19 cellular contexts compared by ENCODE assay signal in the genomic region with DNA sequence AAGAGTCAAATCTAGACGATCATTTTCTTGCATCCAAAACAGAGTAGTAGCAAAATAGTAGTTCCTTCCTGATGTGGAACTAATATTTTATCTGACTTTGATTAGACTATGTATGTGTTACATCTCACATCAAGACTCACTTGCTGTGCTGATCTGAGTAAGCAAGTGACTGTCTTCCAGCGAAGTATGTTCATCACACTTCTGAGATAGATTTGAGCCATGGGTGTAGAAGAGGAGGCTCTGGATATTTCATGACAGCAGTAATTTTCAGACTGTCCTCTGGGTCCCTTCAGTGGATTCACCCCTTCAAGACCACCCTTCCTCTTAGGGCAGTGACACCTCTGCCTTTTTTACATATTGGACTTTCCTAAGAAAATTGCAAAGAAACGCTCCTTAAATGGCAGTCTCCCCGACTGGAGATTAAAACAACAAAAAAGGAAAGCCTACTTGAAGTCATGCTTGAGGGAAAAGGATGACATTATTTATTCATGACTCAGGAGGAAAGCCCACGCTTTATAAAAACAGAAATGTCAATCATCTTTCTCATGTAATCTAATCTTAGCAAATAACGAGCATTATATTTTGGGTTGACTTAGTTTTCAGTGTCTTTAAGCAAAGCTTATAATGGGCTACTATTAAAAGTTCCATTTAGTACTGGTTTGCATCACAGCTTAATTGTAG. TPM values are rescaled to one million over a fixed set of nuclear protein-coding genes. Genes with fewer than 3 reads are reported as not detected.
DNase-seq lines count a peak whose midpoint lies in the region; ATAC-seq, FAIRE-seq and TF ChIP-seq lines count a peak whose summit lies in the region.
"Had no signal": no experiment of that assay in that cellular context is flagged by ENCODE, and none has a peak within 500 bp of the region (broad histone marks: within the 10 kb centered on the region; RNA-seq: fewer than 3 reads in every experiment).

No MANE protein-coding gene starts in this region.

- H3K9me3 Mint-ChIP-seq in stimulated activated effector memory CD8-positive, alpha-beta T cell treated with anti-CD3 and anti-CD28 coated beads, Interleukin-12 subunit alpha, Interleukin-12 subunit beta, amount 100 ng/mL, for 72 hours = no peaks in the 10 kb centered on the region
- no peaks in the 10 kb centered on the region for H3K9me3 Mint-ChIP-seq in naive thymus-derived CD8-positive, alpha-beta T cell
- H3K9me3 Mint-ChIP-seq: CD4-positive, CD25-positive, alpha-beta regulatory T cell; dendritic cell treated with granulocyte-macrophage colony-stimulating factor and Interleukin-4, amounts not matched to agents 40 ng/mL and 50 ng/mL, for 4 days; mesothelial cell of epicardium had no signal

- ATAC-seq in activated CD4-positive, CD25-positive, alpha-beta regulatory T cell treated with anti-CD3 and anti-CD28 coated beads, Interleukin-2, amount 50 U/mL, for 24 hours = peak; percentile 55 to 66
- ATAC-seq in stimulated activated effector memory CD8-positive, alpha-beta T cell treated with anti-CD3 and anti-CD28 coated beads, Interleukin-12 subunit alpha, Interleukin-12 subunit beta, amount 100 ng/mL, for 72 hours = peak; percentile 85
- no peak for ATAC-seq in naive thymus-derived CD8-positive, alpha-beta T cell
- ATAC-seq: sciatic nerve had no signal

- no peak for FAIRE-seq in kidney (lab: Jason Lieb, UNC)
- FAIRE-seq: A204.1 had no signal

- H3K9ac ChIP-seq in kidney (ENCODE audit: low read length in 2 of 2) = no peak overlapping the region

- peak overlapping the region; percentile 49 to 73 for H3K27ac ChIP-seq in kidney (ENCODE audit: low read depth in 2 of 2, low read length in 2 of 2)
- H3K27ac ChIP-seq: tibial artery had no signal

- peaks cover 15 to 33% of the 10 kb centered on the region in 2 donors for H3K4me1 ChIP-seq in kidney (ENCODE audit: control insufficient read depth in 1 of 2, insufficient read depth in 1 of 2, low read depth in 1 of 2, low read length in 2 of 2)

- H3K9me3 ChIP-seq in kidney (ENCODE audit: control insufficient read depth in 1 of 2, low read length in 2 of 2) = no peaks in the 10 kb centered on the region
- H3K9me3 ChIP-seq: heart left ventricle, tibial artery had no signal

- peaks cover 34 to 81% of the 10 kb centered on the region in 2 donors for H3K36me3 ChIP-seq in kidney (ENCODE audit: control insufficient read depth in 1 of 2, insufficient read depth in 2 of 2, low read length in 2 of 2)

- no peak for DNase-seq in activated CD4-positive, CD25-positive, alpha-beta regulatory T cell treated with anti-CD3 and anti-CD28 coated beads, Interleukin-2, amount 50 U/mL, for 72 hours
- DNase-seq in astrocyte of the hippocampus (ENCODE audit: low read depth, low spot score) = peak; percentile 21
- no peak for DNase-seq in kidney
- no peak for DNase-seq in stimulated activated effector memory CD8-positive, alpha-beta T cell treated with anti-CD3 and anti-CD28 coated beads, Interleukin-12 subunit alpha, Interleukin-12 subunit beta, amount 100 ng/mL, for 72 hours (ENCODE audit: low spot score in 2 of 2)
- no peak for DNase-seq in mucosa of gallbladder (ENCODE audit: low spot score)
- DNase-seq in stimulated activated CD4-positive, alpha-beta T cell treated with anti-CD3 and anti-CD28 coated beads, Interleukin-15, amount 100 ng/mL, for 24 hours = no peak
- DNase-seq in naive thymus-derived CD8-positive, alpha-beta T cell = no peak
- DNase-seq: activated CD8-positive, alpha-beta memory T cell treated with anti-CD3 and anti-CD28 coated beads for 24 hours; CD4-positive, CD25-positive, alpha-beta regulatory T cell; heart left ventricle; IMR-90; MV-4-11; stimulated activated CD4-positive, alpha-beta T cell treated with anti-CD3 and anti-CD28 coated beads, Interleukin-4, amount 100 ng/mL, for 4 hours; tibial artery had no signal

- H3K4me3 Mint-ChIP-seq in stimulated activated effector memory CD8-positive, alpha-beta T cell treated with anti-CD3 and anti-CD28 coated beads, Interleukin-12 subunit alpha, Interleukin-12 subunit beta, amount 100 ng/mL, for 72 hours = no peak overlapping the region
- no peak overlapping the region for H3K4me3 Mint-ChIP-seq in naive thymus-derived CD8-positive, alpha-beta T cell
- H3K4me3 Mint-ChIP-seq: CD4-positive, CD25-positive, alpha-beta regulatory T cell; dendritic cell treated with granulocyte-macrophage colony-stimulating factor and Interleukin-4, amounts not matched to agents 40 ng/mL and 50 ng/mL, for 4 days; mesothelial cell of epicardium had no signal

- intact Hi-C loops in kidney (cut with DNase I) = no loop called here

- peaks cover 59% of the 10 kb centered on the region for H3K36me3 Mint-ChIP-seq in stimulated activated effector memory CD8-positive, alpha-beta T cell treated with anti-CD3 and anti-CD28 coated beads, Interleukin-12 subunit alpha, Interleukin-12 subunit beta, amount 100 ng/mL, for 72 hours
- H3K36me3 Mint-ChIP-seq in naive thymus-derived CD8-positive, alpha-beta T cell = peaks cover 0 to 21% (median 15%) of the 10 kb centered on the region in 3 donors

- peak overlapping the region in 1 of 2 donors; percentile 6 for H3K4me3 ChIP-seq in kidney (ENCODE audit: low read length in 2 of 2)
- H3K4me3 ChIP-seq: heart left ventricle, tibial artery had no signal

- no peaks in the 10 kb centered on the region for H3K27me3 Mint-ChIP-seq in naive thymus-derived CD8-positive, alpha-beta T cell
- H3K27me3 Mint-ChIP-seq: CD4-positive, CD25-positive, alpha-beta regulatory T cell; dendritic cell treated with granulocyte-macrophage colony-stimulating factor and Interleukin-4, amounts not matched to agents 40 ng/mL and 50 ng/mL, for 4 days had no signal

- no peak for TF ChIP-seq CTCF in kidney (IDR thresholded peaks at IDR 0.05; ENCODE audit: borderline replicate concordance, extremely low read depth, insufficient read depth)

- H3K4me1 Mint-ChIP-seq in stimulated activated effector memory CD8-positive, alpha-beta T cell treated with anti-CD3 and anti-CD28 coated beads, Interleukin-12 subunit alpha, Interleukin-12 subunit beta, amount 100 ng/mL, for 72 hours = peaks cover 19% of the 10 kb centered on the region
- H3K4me1 Mint-ChIP-seq in naive thymus-derived CD8-positive, alpha-beta T cell = peaks cover 0 to 7% (median 0%) of the 10 kb centered on the region in 4 donors

- H3K27ac Mint-ChIP-seq in stimulated activated effector memory CD8-positive, alpha-beta T cell treated with anti-CD3 and anti-CD28 coated beads, Interleukin-12 subunit alpha, Interleukin-12 subunit beta, amount 100 ng/mL, for 72 hours = no peak overlapping the region
- H3K27ac Mint-ChIP-seq in naive thymus-derived CD8-positive, alpha-beta T cell = no peak overlapping the region
- H3K27ac Mint-ChIP-seq: mesothelial cell of epicardium had no signal

- POLR2A ChIA-PET in naive thymus-derived CD8-positive, alpha-beta T cell (lab: Charles Lee) = no interaction called here

RNA-seq across cellular contexts. Expression of a gene that starts 22.8 kb away (rescaled TPM):
- total RNA-seq in kidney (686 TPM), mucosa of gallbladder (739 TPM)
- polyA plus RNA-seq in kidney (ENCODE audit: insufficient read depth, low read depth, low replicate concordance) = 1,441 TPM
- 1 to 10 TPM; 1.4 to 1.8 TPM for total RNA-seq in naive thymus-derived CD8-positive, alpha-beta T cell
- under 1 TPM; 0.62 to 0.97 (median 0.66) TPM for polyA plus RNA-seq in naive thymus-derived CD8-positive, alpha-beta T cell

Comparison
In these comparisons a context has a peak if more than half of its experiments do, and no peak if none do; other contexts are left out.
1. ATAC-seq: peak in activated CD4-positive, CD25-positive, alpha-beta regulatory T cell treated with anti-CD3 and anti-CD28 coated beads, Interleukin-2, amount 50 U/mL, for 24 hours (2 of 2) and stimulated activated effector memory CD8-positive, alpha-beta T cell treated with anti-CD3 and anti-CD28 coated beads, Interleukin-12 subunit alpha, Interleukin-12 subunit beta, amount 100 ng/mL, for 72 hours (single experiment); none in naive thymus-derived CD8-positive, alpha-beta T cell (0 of 2).
2. RNA of a gene that starts 22.8 kb away (total RNA-seq): 739 TPM in mucosa of gallbladder (single experiment) and 686 TPM in kidney (single experiment); 1.4 to 1.8 TPM in naive thymus-derived CD8-positive, alpha-beta T cell; every median in the first group is over 100 times any median in the second.